Comparison of ENCODE assay signal across 15 cellular contexts in genomic region chr19:40616178-40616577, GRCh38.
"Had no signal": no experiment of that assay in that cellular context is flagged by ENCODE, and none has a peak within 500 bp of the region (broad histone marks: within the 10 kb centered on the region; RNA-seq: fewer than 3 reads in every experiment).

No MANE protein-coding gene starts in this region.

- ATAC-seq: psoas muscle, sciatic nerve had no signal

- H3K27me3 ChIP-seq: hepatocyte, thyroid gland, vagina had no signal

- DNase-seq: activated B cell treated with CpG ODN at 0.5 μM for 24 hours; activated CD4-positive, alpha-beta T cell treated with anti-CD3 and anti-CD28 coated beads, Interleukin-2, amount 50 U/mL, for 4 hours; activated CD8-positive, alpha-beta memory T cell treated with anti-CD3 and anti-CD28 coated beads, Interleukin-2, amount 50 U/mL, for 48 hours; activated gamma-delta T cell; amniotic stem cell; cerebellar nuclear complex; erythroblast; psoas muscle; stimulated activated CD8-positive, alpha-beta memory T cell treated with anti-CD3 and anti-CD28 coated beads, Interleukin-4, amount 100 ng/mL, for 48 hours; T-helper 2 cell; thyroid gland had no signal

- H3K4me3 Mint-ChIP-seq: dendritic cell treated with granulocyte-macrophage colony-stimulating factor and Interleukin-4, amounts not matched to agents 40 ng/mL and 50 ng/mL, for 4 days had no signal

- H3K4me3 ChIP-seq: hepatocyte, psoas muscle, thyroid gland, vagina had no signal

- H3K9me3 Mint-ChIP-seq: activated B cell treated with CpG ODN at 0.5 μM for 24 hours; dendritic cell treated with granulocyte-macrophage colony-stimulating factor and Interleukin-4, amounts not matched to agents 40 ng/mL and 50 ng/mL, for 4 days had no signal

- H3K27ac Mint-ChIP-seq: activated B cell treated with CpG ODN at 0.5 μM for 24 hours; dendritic cell treated with granulocyte-macrophage colony-stimulating factor and Interleukin-4, amounts not matched to agents 40 ng/mL and 50 ng/mL, for 4 days had no signal

- H3K4me1 ChIP-seq: psoas muscle had no signal

- H3K27ac ChIP-seq: psoas muscle, thyroid gland, vagina had no signal

- H3K9me3 ChIP-seq: psoas muscle, thyroid gland, vagina had no signal

- H2AFZ ChIP-seq: hepatocyte had no signal

- H3K27me3 Mint-ChIP-seq: activated B cell treated with CpG ODN at 0.5 μM for 24 hours had no signal
